In genomic region chr11:47394322-47395224, GRCh38 we compare ENCODE assay signal across 9 cellular contexts. TPM values are rescaled to one million over a fixed set of nuclear protein-coding genes. Genes with fewer than 3 reads are reported as not detected.
DNase-seq lines count a peak whose midpoint lies in the region; ATAC-seq lines count a peak whose summit lies in the region.
"Had no signal": no experiment of that assay in that cellular context is flagged by ENCODE, and none has a peak within 500 bp of the region (broad histone marks: within the 10 kb centered on the region; RNA-seq: fewer than 3 reads in every experiment).

No MANE protein-coding gene starts in this region.

- peak overlapping the region; percentile 39 for H3K4me3 Mint-ChIP-seq in activated T-helper 2 cell treated with anti-CD3 and anti-CD28 coated beads, Interferon-gamma antibody, Interleukin-2, Interleukin-4, amounts not matched to agents 10 μg/mL and 5 μg/mL and 100 μg/mL, durations not matched to agents 14 hours and 24 hours and 36 hours (ENCODE audit: low read depth)

- H3K36me3 Mint-ChIP-seq in activated T-helper 2 cell treated with anti-CD3 and anti-CD28 coated beads, Interferon-gamma antibody, Interleukin-2, Interleukin-4, amounts not matched to agents 10 μg/mL and 5 μg/mL and 100 μg/mL, durations not matched to agents 14 hours and 24 hours and 36 hours (ENCODE audit: low read depth), result no peaks in the 10 kb centered on the region

- DNase-seq in GM19238 (ENCODE audit: insufficient read length, low spot score) (peak; percentile 83), NAMALWA (ENCODE audit: low spot score) (peak; percentile 80), left ventricle myocardium superior (peak; percentile 77), DMS79 treated with DMSO at 0.1 percent for 48 hours (lab: John Stamatoyannopoulos, UW) (no peak), foreskin melanocyte (no peak)
- DNase-seq in activated T-helper 2 cell treated with anti-CD3 and anti-CD28 coated beads, Interferon-gamma antibody, Interleukin-2, Interleukin-4, amounts not matched to agents 10 μg/mL and 5 μg/mL and 100 μg/mL, durations not matched to agents 14 hours and 24 hours and 36 hours (ENCODE audit: low spot score), result peak; percentile 45
- peak; percentile 33 to 40 for DNase-seq in stimulated activated CD4-positive, alpha-beta T cell treated with anti-CD3 and anti-CD28 coated beads, Interleukin-4, amount 100 ng/mL, for 48 hours (ENCODE audit: low read depth in 2 of 2)

- intact Hi-C loops in activated T-helper 2 cell treated with anti-CD3 and anti-CD28 coated beads, Interferon-gamma antibody, Interleukin-2, Interleukin-4, amounts not matched to agents 10 μg/mL and 5 μg/mL and 100 μg/mL, durations not matched to agents 14 hours and 24 hours and 36 hours (cut with micrococcal nuclease), result no loop called here
- intact Hi-C loops in left ventricle myocardium superior (cut with micrococcal nuclease), result no loop called here

- H3K4me1 Mint-ChIP-seq in activated T-helper 2 cell treated with anti-CD3 and anti-CD28 coated beads, Interferon-gamma antibody, Interleukin-2, Interleukin-4, amounts not matched to agents 10 μg/mL and 5 μg/mL and 100 μg/mL, durations not matched to agents 14 hours and 24 hours and 36 hours (ENCODE audit: low read depth), result peaks cover 16% of the 10 kb centered on the region

- H3K27ac Mint-ChIP-seq in activated T-helper 2 cell treated with anti-CD3 and anti-CD28 coated beads, Interferon-gamma antibody, Interleukin-2, Interleukin-4, amounts not matched to agents 10 μg/mL and 5 μg/mL and 100 μg/mL, durations not matched to agents 14 hours and 24 hours and 36 hours, result peak overlapping the region; percentile 91

- ATAC-seq in left ventricle myocardium superior, result peak; percentile 57
- ATAC-seq in HG02588 (IDR thresholded peaks at IDR 0.05; ENCODE audit: unreplicated experiment), result no peak

- H3K27me3 Mint-ChIP-seq in activated T-helper 2 cell treated with anti-CD3 and anti-CD28 coated beads, Interferon-gamma antibody, Interleukin-2, Interleukin-4, amounts not matched to agents 10 μg/mL and 5 μg/mL and 100 μg/mL, durations not matched to agents 14 hours and 24 hours and 36 hours (ENCODE audit: low read depth), result no peaks in the 10 kb centered on the region

- H3K9me3 Mint-ChIP-seq in activated T-helper 2 cell treated with anti-CD3 and anti-CD28 coated beads, Interferon-gamma antibody, Interleukin-2, Interleukin-4, amounts not matched to agents 10 μg/mL and 5 μg/mL and 100 μg/mL, durations not matched to agents 14 hours and 24 hours and 36 hours, result no peaks in the 10 kb centered on the region

RNA-seq across cellular contexts. Expression of gene SLC39A13, which starts 13.8 kb away (rescaled TPM):
- 12.5 and 15.2 TPM in 2 replicates for total RNA-seq in activated T-helper 2 cell treated with anti-CD3 and anti-CD28 coated beads, Interferon-gamma antibody, Interleukin-2, Interleukin-4, amounts not matched to agents 10 μg/mL and 5 μg/mL and 100 μg/mL, durations not matched to agents 14 hours and 24 hours and 36 hours
- 39.5 TPM for total RNA-seq in left ventricle myocardium superior

RNA-seq across cellular contexts. Expression of gene SPI1, which starts 16.2 kb away (rescaled TPM):
- 0.11 TPM in 1 of 2 replicates, not detected in the other for total RNA-seq in activated T-helper 2 cell treated with anti-CD3 and anti-CD28 coated beads, Interferon-gamma antibody, Interleukin-2, Interleukin-4, amounts not matched to agents 10 μg/mL and 5 μg/mL and 100 μg/mL, durations not matched to agents 14 hours and 24 hours and 36 hours
- total RNA-seq in left ventricle myocardium superior, result 11.2 TPM

RNA-seq across cellular contexts. Expression of gene PSMC3, which starts 31.7 kb away (rescaled TPM):
- 214 and 219 TPM in 2 replicates for total RNA-seq in activated T-helper 2 cell treated with anti-CD3 and anti-CD28 coated beads, Interferon-gamma antibody, Interleukin-2, Interleukin-4, amounts not matched to agents 10 μg/mL and 5 μg/mL and 100 μg/mL, durations not matched to agents 14 hours and 24 hours and 36 hours
- total RNA-seq in left ventricle myocardium superior, result 180 TPM

RNA-seq across cellular contexts. Expression of gene MYBPC3, which starts 42.1 kb away (rescaled TPM):
- not detected in 2 replicates for total RNA-seq in activated T-helper 2 cell treated with anti-CD3 and anti-CD28 coated beads, Interferon-gamma antibody, Interleukin-2, Interleukin-4, amounts not matched to agents 10 μg/mL and 5 μg/mL and 100 μg/mL, durations not matched to agents 14 hours and 24 hours and 36 hours
- total RNA-seq in left ventricle myocardium superior, result 2,596 TPM
- total RNA-seq: lower leg skin had no signal

RNA-seq across cellular contexts. Expression of gene RAPSN, which starts 54.4 kb away (rescaled TPM):
- 0.18 and 1.3 TPM in 2 replicates for total RNA-seq in activated T-helper 2 cell treated with anti-CD3 and anti-CD28 coated beads, Interferon-gamma antibody, Interleukin-2, Interleukin-4, amounts not matched to agents 10 μg/mL and 5 μg/mL and 100 μg/mL, durations not matched to agents 14 hours and 24 hours and 36 hours
- 6.3 TPM for total RNA-seq in left ventricle myocardium superior

Comparison
In these comparisons a context has a peak if more than half of its experiments do, and no peak if none do; other contexts are left out.
1. DNase-seq: peak in GM19238 (single experiment), NAMALWA (single experiment), activated T-helper 2 cell treated with anti-CD3 and anti-CD28 coated beads, Interferon-gamma antibody, Interleukin-2, Interleukin-4, amounts not matched to agents 10 μg/mL and 5 μg/mL and 100 μg/mL, durations not matched to agents 14 hours and 24 hours and 36 hours (single experiment), left ventricle myocardium superior (single experiment) and stimulated activated CD4-positive, alpha-beta T cell treated with anti-CD3 and anti-CD28 coated beads, Interleukin-4, amount 100 ng/mL, for 48 hours (2 of 2); none in DMS79 treated with DMSO at 0.1 percent for 48 hours (single experiment) and foreskin melanocyte (single experiment).
2. RNA of gene SPI1, which starts 16.2 kb away (total RNA-seq): 11.2 TPM in left ventricle myocardium superior (single experiment); 0.11 TPM in activated T-helper 2 cell treated with anti-CD3 and anti-CD28 coated beads, Interferon-gamma antibody, Interleukin-2, Interleukin-4, amounts not matched to agents 10 μg/mL and 5 μg/mL and 100 μg/mL, durations not matched to agents 14 hours and 24 hours and 36 hours; every median in the first group is over 10 times any median in the second.